12 cellular contexts compared by ENCODE assay signal in the genomic region with DNA sequence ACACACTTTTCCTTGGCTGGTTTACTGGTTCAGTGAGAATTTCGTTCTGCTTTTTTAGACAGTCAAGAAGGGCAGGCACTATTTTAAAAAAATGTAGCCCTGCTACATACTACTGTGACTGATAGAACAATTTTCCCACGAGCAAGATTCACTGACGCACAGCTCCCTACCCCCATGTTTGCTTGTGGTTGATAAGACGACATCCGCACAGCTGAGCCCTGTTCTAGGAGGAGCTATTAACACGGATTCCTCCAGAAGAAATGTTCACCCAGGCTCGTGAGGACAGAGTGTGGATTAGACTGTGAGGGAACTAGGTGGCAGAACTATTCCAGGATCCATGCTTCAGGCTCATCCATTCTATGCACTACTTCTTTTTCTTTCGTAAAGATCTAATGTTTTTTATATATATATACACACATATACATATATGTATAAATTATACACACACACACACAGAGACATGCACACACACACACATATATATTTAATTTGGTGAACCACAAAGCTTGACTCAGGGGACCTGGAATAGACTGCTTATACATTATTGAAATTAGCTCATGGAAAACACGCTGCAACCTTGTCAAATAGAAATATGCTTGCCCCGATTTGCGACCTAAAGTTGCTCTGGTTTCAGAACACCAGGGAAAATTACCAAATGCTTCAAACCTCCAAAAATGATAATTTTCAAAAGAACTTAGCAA.
DNase-seq lines count a peak whose midpoint lies in the region; ATAC-seq and TF ChIP-seq lines count a peak whose summit lies in the region.
"Had no signal": no experiment of that assay in that cellular context is flagged by ENCODE, and none has a peak within 500 bp of the region (broad histone marks: within the 10 kb centered on the region; RNA-seq: fewer than 3 reads in every experiment).

No MANE protein-coding gene starts in this region.

- TF ChIP-seq POLR2A in spleen (IDR thresholded peaks at IDR 0.05) = no peak

- no peaks in the 10 kb centered on the region for H3K9me3 Mint-ChIP-seq in activated CD4-positive, alpha-beta T cell treated with anti-CD3 and anti-CD28 coated beads for 36 hours (ENCODE audit: low read depth)
- H3K9me3 Mint-ChIP-seq: dendritic cell treated with granulocyte-macrophage colony-stimulating factor and Interleukin-4, amounts not matched to agents 40 ng/mL and 50 ng/mL, for 4 days had no signal

- intact Hi-C loops in activated CD4-positive, alpha-beta T cell treated with anti-CD3 and anti-CD28 coated beads for 36 hours (cut with DNase I, micrococcal nuclease) = no loop called here
- intact Hi-C loops in spleen (cut with DNase I; ENCODE audit: low total_unique reads) (no loop called here), OCI-LY7 (cut with micrococcal nuclease; ENCODE audit: unreplicated experiment) (no loop called here)

- H3K27ac ChIP-seq in spleen (no peak overlapping the region), OCI-LY7 (ENCODE audit: low read depth, low read length, poor library complexity, severe bottlenecking) (no peak overlapping the region)
- H3K27ac ChIP-seq: VCaP had no signal

- H3K4me1 Mint-ChIP-seq in activated CD4-positive, alpha-beta T cell treated with anti-CD3 and anti-CD28 coated beads for 36 hours = peaks cover 51% of the 10 kb centered on the region

- POLR2A ChIA-PET in activated CD4-positive, alpha-beta T cell treated with anti-CD3 and anti-CD28 coated beads for 36 hours (lab: Charles Lee) = interaction anchor here (1.0 kb wide), 1 partner anchor 124 kb away, joined by 3 read pairs; no protein-coding TSS in a partner anchor
- POLR2A ChIA-PET in OCI-LY7 (lab: Charles Lee) = interaction anchor here (0.7 kb wide), 1 partner anchor 571 kb away, joined by 3 read pairs; no protein-coding TSS in a partner anchor

- 31 to 40% (median 35%) methylated on average over 11 of the region's 11 CpGs for WGBS in spleen, 5 donors

- no peaks in the 10 kb centered on the region for H3K4me1 ChIP-seq in spleen
- H3K4me1 ChIP-seq in OCI-LY7 (ENCODE audit: insufficient read depth, low read length, poor library complexity, severe bottlenecking) = no peaks in the 10 kb centered on the region

- no peaks in the 10 kb centered on the region for H3K27me3 ChIP-seq in spleen (replicated peaks in 1 of 7)

- H3K4me2 ChIP-seq in OCI-LY7 (ENCODE audit: low read length) = no peak overlapping the region

- H4K20me1 ChIP-seq in OCI-LY7 (ENCODE audit: insufficient read depth, low read length) = no peaks in the 10 kb centered on the region

- no peaks in the 10 kb centered on the region for H3K79me2 ChIP-seq in OCI-LY7 (ENCODE audit: insufficient read depth, low read depth, low read length)

- no peaks in the 10 kb centered on the region for H3K9me2 ChIP-seq in OCI-LY7 (ENCODE audit: insufficient read depth, low read length)

- peak overlapping the region; percentile 80 for H3K27ac Mint-ChIP-seq in activated CD4-positive, alpha-beta T cell treated with anti-CD3 and anti-CD28 coated beads for 36 hours
- H3K27ac Mint-ChIP-seq: dendritic cell treated with granulocyte-macrophage colony-stimulating factor and Interleukin-4, amounts not matched to agents 40 ng/mL and 50 ng/mL, for 4 days had no signal

- H3K27me3 Mint-ChIP-seq in activated CD4-positive, alpha-beta T cell treated with anti-CD3 and anti-CD28 coated beads for 36 hours = no peaks in the 10 kb centered on the region
- H3K27me3 Mint-ChIP-seq: dendritic cell treated with granulocyte-macrophage colony-stimulating factor and Interleukin-4, amounts not matched to agents 40 ng/mL and 50 ng/mL, for 4 days had no signal

- no peaks in the 10 kb centered on the region for H3K36me3 Mint-ChIP-seq in activated CD4-positive, alpha-beta T cell treated with anti-CD3 and anti-CD28 coated beads for 36 hours (ENCODE audit: low read depth)

- TF ChIP-seq CTCF in choroid plexus epithelial cell (conservative IDR thresholded peaks at IDR 0.05; ENCODE audit: low read depth, low read length) (no peak), spleen (IDR thresholded peaks at IDR 0.05 in 8 of 11, conservative IDR thresholded peaks at IDR 0.05 in 3 of 11) (no peak), OCI-LY7 (conservative IDR thresholded peaks at IDR 0.05; ENCODE audit: low read length) (no peak)

- no peak for DNase-seq in activated CD4-positive, CD25-positive, alpha-beta regulatory T cell treated with anti-CD3 and anti-CD28 coated beads, Interleukin-2, amount 50 U/mL, for 72 hours
- DNase-seq in activated CD4-positive, alpha-beta T cell treated with anti-CD3 and anti-CD28 coated beads for 36 hours = peak; percentile 63
- DNase-seq in choroid plexus epithelial cell (ENCODE audit: low read depth) = peak; percentile 57
- DNase-seq in stimulated activated CD8-positive, alpha-beta memory T cell treated with anti-CD3 and anti-CD28 coated beads, Interleukin-12 subunit alpha, Interleukin-12 subunit beta, amount 100 ng/mL, for 1 hour (ENCODE audit: low read depth) = peak; percentile 17
- DNase-seq in spleen = no peak
- no peak for DNase-seq in OCI-LY7 (ENCODE audit: low spot score)
- DNase-seq: NCI-H524 treated with DMSO at 0.1 percent for 48 hours had no signal

- no TSS peak for BruUV-seq in OCI-LY7 (replicated peaks; lab: Mats Ljungman, UMichigan)

- H3K36me3 ChIP-seq in spleen (no peaks in the 10 kb centered on the region), OCI-LY7 (ENCODE audit: insufficient read depth, low read length) (no peaks in the 10 kb centered on the region)

- peak; percentile 71 to 81 for ATAC-seq in activated CD4-positive, CD25-positive, alpha-beta regulatory T cell treated with anti-CD3 and anti-CD28 coated beads, Interleukin-2, amount 50 U/mL, for 24 hours
- ATAC-seq in activated CD4-positive, alpha-beta T cell treated with anti-CD3 and anti-CD28 coated beads for 36 hours = peak; percentile 80
- no peak for ATAC-seq in HG03108 (IDR thresholded peaks at IDR 0.05; ENCODE audit: unreplicated experiment)
- ATAC-seq: K562 had no signal

- peak overlapping the region; percentile 45 for H3K4me3 Mint-ChIP-seq in activated CD4-positive, alpha-beta T cell treated with anti-CD3 and anti-CD28 coated beads for 36 hours
- H3K4me3 Mint-ChIP-seq: dendritic cell treated with granulocyte-macrophage colony-stimulating factor and Interleukin-4, amounts not matched to agents 40 ng/mL and 50 ng/mL, for 4 days had no signal

- no peak overlapping the region for H2AFZ ChIP-seq in OCI-LY7 (ENCODE audit: low read length)

- CTCF ChIA-PET in activated CD4-positive, alpha-beta T cell treated with anti-CD3 and anti-CD28 coated beads for 36 hours (lab: Charles Lee) = interaction anchor here (0.8 to 2.0 kb wide), 8 partner anchors 10 to 131 kb away, joined by 3 to 7 read pairs (median 4); no protein-coding TSS in a partner anchor
- CTCF ChIA-PET in OCI-LY7 (lab: Charles Lee; ENCODE audit: unreplicated experiment) = no interaction called here

- H3K9me3 ChIP-seq in spleen = no peaks in the 10 kb centered on the region
- no peaks in the 10 kb centered on the region for H3K9me3 ChIP-seq in OCI-LY7 (ENCODE audit: low read length)

- H3K4me3 ChIP-seq in choroid plexus epithelial cell (ENCODE audit: low read depth, low read length) (no peak overlapping the region), spleen (no peak overlapping the region), OCI-LY7 (ENCODE audit: low read depth, low read length, poor library complexity, severe bottlenecking) (no peak overlapping the region)
- H3K4me3 ChIP-seq: K562 had no signal

Comparison
In these comparisons a context has a peak if more than half of its experiments do, and no peak if none do; other contexts are left out.
1. DNase-seq: peak in activated CD4-positive, alpha-beta T cell treated with anti-CD3 and anti-CD28 coated beads for 36 hours (single experiment), choroid plexus epithelial cell (single experiment) and stimulated activated CD8-positive, alpha-beta memory T cell treated with anti-CD3 and anti-CD28 coated beads, Interleukin-12 subunit alpha, Interleukin-12 subunit beta, amount 100 ng/mL, for 1 hour (single experiment); none in activated CD4-positive, CD25-positive, alpha-beta regulatory T cell treated with anti-CD3 and anti-CD28 coated beads, Interleukin-2, amount 50 U/mL, for 72 hours (single experiment), spleen (single experiment) and OCI-LY7 (single experiment).